Comparison of ENCODE assay signal across 19 cellular contexts in genomic region chr2:54627973-54628372, GRCh38.
"Had no signal": no experiment of that assay in that cellular context is flagged by ENCODE, and none has a peak within 500 bp of the region (broad histone marks: within the 10 kb centered on the region; RNA-seq: fewer than 3 reads in every experiment).

No MANE protein-coding gene starts in this region.

- ATAC-seq: left lobe of liver; mucosa of descending colon; naive thymus-derived CD8-positive, alpha-beta T cell; pancreas had no signal

- H3K4me3 ChIP-seq: cardiac muscle cell, dorsolateral prefrontal cortex, esophagus squamous epithelium, mucosa of descending colon, pancreas, suprapubic skin had no signal

- FAIRE-seq: endothelial cell of umbilical vein, keratinocyte, pancreas had no signal

- H3K9me3 Mint-ChIP-seq: memory B cell; naive thymus-derived CD8-positive, alpha-beta T cell; type B pancreatic cell had no signal

- H3K4me1 ChIP-seq: suprapubic skin had no signal

- H3K27me3 Mint-ChIP-seq: memory B cell; naive thymus-derived CD8-positive, alpha-beta T cell; type B pancreatic cell had no signal

- DNase-seq: activated CD4-positive, alpha-beta T cell treated with anti-CD3 and anti-CD28 coated beads for 1 hour; activated CD8-positive, alpha-beta memory T cell treated with anti-CD3 and anti-CD28 coated beads, Interleukin-2, amount 50 U/mL, for 48 hours; activated naive CD4-positive, alpha-beta T cell treated with Interleukin-2 at 50 U/mL for 16 hours; dorsolateral prefrontal cortex; esophagus squamous epithelium; hippocampal formation; mucosa of descending colon; naive thymus-derived CD8-positive, alpha-beta T cell; pancreas; stimulated activated CD4-positive, alpha-beta T cell treated with anti-CD3 and anti-CD28 coated beads, Interleukin-2, amount 100 ng/mL, for 48 hours; stimulated activated naive CD4-positive, alpha-beta T cell; T1000 had no signal

- H3K4me3 Mint-ChIP-seq: memory B cell; naive thymus-derived CD8-positive, alpha-beta T cell; type B pancreatic cell had no signal

- H3K27me3 ChIP-seq: cardiac muscle cell, dorsolateral prefrontal cortex, esophagus squamous epithelium, pancreas, suprapubic skin had no signal

- H3K9me3 ChIP-seq: esophagus squamous epithelium, mucosa of descending colon, pancreas, suprapubic skin had no signal

- H3K27ac ChIP-seq: cardiac muscle cell, suprapubic skin had no signal
